ENCODE assay signal across 8 cellular contexts in the genomic region with DNA sequence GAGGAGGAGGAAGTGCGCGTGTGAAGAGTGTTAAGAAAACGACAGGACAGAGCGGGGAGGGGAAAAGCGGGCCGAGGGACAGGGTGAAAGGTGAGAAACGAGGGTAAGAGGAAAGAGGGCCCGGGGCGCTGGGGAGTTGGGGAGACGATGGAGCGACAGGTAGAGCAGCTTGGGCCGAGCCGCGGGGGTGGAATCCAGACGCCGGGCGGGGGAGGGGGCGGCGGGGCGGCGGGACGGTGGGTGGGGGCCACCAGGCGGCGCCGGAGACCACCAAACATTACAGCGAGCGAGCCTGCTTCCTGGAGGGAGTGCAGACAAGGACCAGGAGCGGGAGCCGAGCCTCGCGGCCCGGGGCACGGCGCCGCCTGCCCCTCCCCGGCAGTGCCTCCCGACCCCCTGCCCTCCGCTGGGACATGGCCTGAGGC. TPM values are rescaled to one million over a fixed set of nuclear protein-coding genes. Genes with fewer than 3 reads are reported as not detected.
DNase-seq lines count a peak whose midpoint lies in the region; ATAC-seq, FAIRE-seq and TF ChIP-seq lines count a peak whose summit lies in the region.
"Not testable (repeated sequence)": the region's sequence is repeated elsewhere in the genome, so short reads cannot be mapped to it uniquely, and the experiment has no call there.

No MANE protein-coding gene starts in this region.

- RAD21 ChIA-PET in GM12878 (lab: Charles Lee; ENCODE audit: unreplicated experiment), result not testable (repeated sequence)

- H3K4me3 ChIP-seq in GM12875 (ENCODE audit: low read depth, low read length) (peak overlapping the region; percentile 47), HAP-1 (peak overlapping the region; percentile 36), WI38 (ENCODE audit: low read depth, low read length) (peak overlapping the region; percentile 58), heart right ventricle (peak overlapping the region in 9 of 10 donors; percentile 52 to 64 (median 61)), upper lobe of left lung (peak overlapping the region in 3 of 4 donors; percentile 52 to 59 (median 55))
- not testable (repeated sequence) for H3K4me3 ChIP-seq in GM12878

- H3K4me2 ChIP-seq in GM12878 (ENCODE audit: control insufficient read depth, insufficient read depth), result not testable (repeated sequence)

- not testable (repeated sequence) for H3K4me1 ChIP-seq in HAP-1; GM12878 (ENCODE audit: control insufficient read depth, insufficient read depth, low read length); upper lobe of left lung
- peaks cover 0 to 22% (median 6%) of the 10 kb centered on the region in 9 donors for H3K4me1 ChIP-seq in heart right ventricle

- not testable (repeated sequence) for H3K36me3 ChIP-seq in HAP-1 (replicated peaks); GM12878 (ENCODE audit: control insufficient read depth in 2 of 2, insufficient read depth in 2 of 2, low read length in 1 of 2); heart right ventricle; upper lobe of left lung

- FAIRE-seq in GM12878 (lab: Jason Lieb, UNC), result not testable (repeated sequence)

- SMC1A ChIA-PET in GM12878 (lab: Charles Lee; ENCODE audit: uncharacterized antibody, unreplicated experiment), result not testable (repeated sequence)

- in situ Hi-C loops in HAP-1 (cut with MboI; ENCODE audit: low sequenced_read_pairs); GM12878 (cut with MboI): not testable (repeated sequence)

- CTCF ChIA-PET in GM12878 (lab: Yijun Ruan, JAX), result interaction anchor here (1.0 kb wide), 1 partner anchor 318 kb away, joined by 3 read pairs; no protein-coding TSS in a partner anchor

- ATAC-seq in HG03520 (IDR thresholded peaks at IDR 0.05; ENCODE audit: unreplicated experiment) (peak; percentile 6), GM12878 (peak; percentile 31), heart right ventricle (peak; percentile 43 to 72 (median 54)), omental fat pad (ENCODE audit: low FRiP score) (peak; percentile 57), upper lobe of left lung (ENCODE audit: low FRiP score in 2 of 2) (peak; percentile 53 to 68)

- TF ChIP-seq EP300 in GM12878 (IDR thresholded peaks at IDR 0.05; ENCODE audit: borderline replicate concordance in 1 of 2, control insufficient read depth in 1 of 2, low read depth in 2 of 2, low read length in 2 of 2); upper lobe of left lung (IDR thresholded peaks at IDR 0.05): not testable (repeated sequence)

- H3K9ac ChIP-seq in GM12878 (ENCODE audit: control insufficient read depth, insufficient read depth, low read length), result not testable (repeated sequence)

- not testable (repeated sequence) for H3K79me2 ChIP-seq in GM12878 (ENCODE audit: control insufficient read depth, insufficient read depth, low read length)

- H2AFZ ChIP-seq in GM12878 (ENCODE audit: control insufficient read depth, low read depth, low read length), result not testable (repeated sequence)

- intact Hi-C loops in GM12878 (cut with micrococcal nuclease; ENCODE audit: unreplicated experiment), result not testable (repeated sequence)
- intact Hi-C loops in heart right ventricle (cut with DNase I), result loop anchor here in 4 of 10 donors (5.0 to 10.0 kb wide), 2 partner anchors 99 to 102 kb away; no protein-coding TSS in a partner anchor

- TF ChIP-seq RAD21 in GM12878 (IDR thresholded peaks at IDR 0.05; ENCODE audit: insufficient read depth, low read depth, low read length), result not testable (repeated sequence)

- WGBS in GM12878 (ENCODE audit: insufficient coverage, insufficient replicate concordance, low lambda C conversion rate, missing lambda C conversion rate), result no CpG with 5 or more reads among the region's 38 CpGs
- 0 to 7% methylated on average over 8 to 13 of the region's 38 CpGs for WGBS in heart right ventricle, 2 donors
- WGBS in upper lobe of left lung, 2 donors, result 1% methylated on average over 14 of the region's 38 CpGs; no CpG with 5 or more reads in 1 of the 2 donors

- TF ChIP-seq POLR2A in GM12878 (IDR thresholded peaks at IDR 0.05; ENCODE audit: low read depth, low read length); upper lobe of left lung (IDR thresholded peaks at IDR 0.05): not testable (repeated sequence)

- POLR2A ChIA-PET in GM12878 (lab: Charles Lee), result not testable (repeated sequence)

- H4K20me1 ChIP-seq in GM12878 (ENCODE audit: control insufficient read depth, insufficient read depth), result not testable (repeated sequence)

- H3K27me3 ChIP-seq in HAP-1 (ENCODE audit: low read depth); GM12878 (replicated peaks in 1 of 2; ENCODE audit: control insufficient read depth in 2 of 2, insufficient read depth in 2 of 2, low read length in 1 of 2); heart right ventricle; upper lobe of left lung: not testable (repeated sequence)

- not testable (repeated sequence) for BruUV-seq in GM12878 (replicated peaks; lab: Mats Ljungman, UMichigan)

- not testable (repeated sequence) for TF ChIP-seq CTCF in GM12875 (IDR thresholded peaks at IDR 0.05; ENCODE audit: borderline replicate concordance, insufficient read depth, low read depth, low read length); WI38 (IDR thresholded peaks at IDR 0.05; ENCODE audit: low read depth, low read length); GM12878 (IDR thresholded peaks at IDR 0.05 in 2 of 3, conservative IDR thresholded peaks at IDR 0.05 in 1 of 3; ENCODE audit: control insufficient read depth in 2 of 3, extremely low read depth in 1 of 3, insufficient read depth in 1 of 3, low read depth in 3 of 3, low read length in 3 of 3); omental fat pad (IDR thresholded peaks at IDR 0.05)
- TF ChIP-seq CTCF in heart right ventricle (IDR thresholded peaks at IDR 0.05), result peak; percentile 12 to 53 (median 38)
- peak in 1 of 6 experiments; percentile 18 for TF ChIP-seq CTCF in upper lobe of left lung (IDR thresholded peaks at IDR 0.05)

- DNase-seq in HAP-1 (ENCODE audit: low spot score in 2 of 2) (peak in 1 of 2 experiments; percentile 42), heart right ventricle (peak in 1 of 2 donors; percentile 21), upper lobe of left lung (peak; percentile 24 to 74)
- DNase-seq in GM12878 (ENCODE audit: low read depth, low spot score); omental fat pad (ENCODE audit: low spot score): not testable (repeated sequence)

- H3K9me3 ChIP-seq in HAP-1; GM12878 (replicated peaks; ENCODE audit: control insufficient read depth, insufficient read depth, low read length); heart right ventricle; upper lobe of left lung: not testable (repeated sequence)

- H3K27ac ChIP-seq in GM12878 (ENCODE audit: control insufficient read depth, insufficient read depth), result not testable (repeated sequence)
- H3K27ac ChIP-seq in heart right ventricle (peak overlapping the region in 8 of 10 donors; percentile 68 to 89 (median 86)), upper lobe of left lung (peak overlapping the region; percentile 84 to 93 (median 90))

RNA-seq across cellular contexts. Expression of gene NUTM2E, which starts 0.9 kb away (rescaled TPM):
- 0.17 and 0.23 TPM in 2 replicates for total RNA-seq in GM12878 (2013; cell fraction: nucleolus; rRNA removed)
- total RNA-seq in GM12878 (2014; rRNA removed) (0.44 and 0.73 TPM in 2 replicates), GM12878 (2014; rRNA removed; fragmentation: Illumina TruSeq; extraction: Trizol) (0.27 and 0.32 TPM in 2 replicates), GM12878 (2021) (0.58 and 0.90 TPM in 2 replicates), heart right ventricle (under 1 TPM in 3 of 10 donors, not detected in 7; 0.09 to 0.24 (median 0.10) TPM), omental fat pad (under 1 TPM in 1 of 4 donors, not detected in 3; 0.65 TPM), upper lobe of left lung (under 1 TPM in 2 of 6 donors, not detected in 4; 0.23 to 0.57 TPM)
- polyA plus RNA-seq in GM12878 (2011; ENCODE audit: low read depth), result not detected
- polyA plus RNA-seq in GM12878 (2011; rRNA removed) (0.19 and 0.24 TPM in 2 replicates), GM12878 (2014; fragmentation: Illumina TruSeq; extraction: Trizol) (0.05 and 0.26 TPM in 2 replicates), GM12878 (2014; fragmentation: Nextera tagmentation; extraction: Ambion mirVana) (not detected), GM12878 (2014; rRNA removed) (0.22 and 0.53 TPM in 2 replicates), GM12878 (2016; fragmentation: Nextera tagmentation; extraction: Ambion mirVana) (under 1 TPM in 1 of 2 experiments, not detected in 1; 0.07 TPM), heart right ventricle (under 1 TPM in 1 of 2 donors, not detected in 1; 0.28 TPM)
- polyA plus RNA-seq in GM12878 (2011; cell fraction: cytosol; rRNA removed), result 0.22 and 0.30 TPM in 2 replicates
- 0.23 and 0.30 TPM in 2 replicates for polyA plus RNA-seq in GM12878 (2011; cell fraction: nucleus; rRNA removed)
- 0.11 and 0.12 TPM in 2 replicates for polyA plus RNA-seq in GM12878 (2012)
- 0.46 TPM in 1 of 2 replicates, not detected in the other for polyA minus RNA-seq in GM12878 (2011; rRNA and poly(A)+ RNA removed)
- not detected in 2 replicates for polyA minus RNA-seq in GM12878 (2011; cell fraction: cytosol; rRNA and poly(A)+ RNA removed)
- polyA minus RNA-seq in GM12878 (2011; cell fraction: nucleus; rRNA and poly(A)+ RNA removed), result 0.19 and 0.36 TPM in 2 replicates

Comparison
In these comparisons a context has a peak if more than half of its experiments do, and no peak if none do; other contexts are left out.
1. ATAC-seq: peak in every context shown above with its lines; median percentile 60 in upper lobe of left lung; 57 in omental fat pad; 54 in heart right ventricle; 31 in GM12878; 6 in HG03520.